8 cellular contexts compared by ENCODE assay signal in genomic region chr15:67253517-67254237, GRCh38. TPM values are rescaled to one million over a fixed set of nuclear protein-coding genes. Genes with fewer than 3 reads are reported as not detected.
DNase-seq lines count a peak whose midpoint lies in the region; ATAC-seq and TF ChIP-seq lines count a peak whose summit lies in the region.

No MANE protein-coding gene starts in this region.

- no peaks in the 10 kb centered on the region for H3K9me3 Mint-ChIP-seq in neural crest cell

- peaks cover 3% of the 10 kb centered on the region for H3K36me3 Mint-ChIP-seq in neural crest cell (ENCODE audit: low read depth)

- peaks cover 17% of the 10 kb centered on the region for H3K27me3 Mint-ChIP-seq in neural crest cell (ENCODE audit: low read depth)

- H3K4me1 ChIP-seq in Peyer's patch, result peaks cover 0 to 10% (median 4%) of the 10 kb centered on the region in 4 donors
- peaks cover 7% of the 10 kb centered on the region for H3K4me1 ChIP-seq in endocrine pancreas (ENCODE audit: control insufficient read depth, insufficient read depth, low read length)

- H3K4me3 Mint-ChIP-seq in neural crest cell, result peak overlapping the region; percentile 98

- peak overlapping the region; percentile 73 to 93 (median 81) for H3K4me3 ChIP-seq in Peyer's patch
- peak overlapping the region; percentile 99 for H3K4me3 ChIP-seq in endocrine pancreas (ENCODE audit: control insufficient read depth, insufficient read depth, low read length)

- no peaks in the 10 kb centered on the region for H3K27me3 ChIP-seq in Peyer's patch
- H3K27me3 ChIP-seq in endocrine pancreas (ENCODE audit: control insufficient read depth, insufficient read depth, low read length), result no peaks in the 10 kb centered on the region

- peak; percentile 26 for DNase-seq in NCI-H2227 (lab: John Stamatoyannopoulos, UW; ENCODE audit: unreplicated experiment)
- DNase-seq in NCI-H2227 treated with DMSO at 0.1 percent for 48 hours (lab: John Stamatoyannopoulos, UW), result no peak
- no peak for DNase-seq in Peyer's patch
- no peak for DNase-seq in neural crest cell (ENCODE audit: low read depth, low spot score)
- DNase-seq in NCI-H2029 treated with DMSO at 0.1 percent for 48 hours (lab: John Stamatoyannopoulos, UW), result no peak
- no peak for DNase-seq in OCI-M2 (lab: John Stamatoyannopoulos, UW; ENCODE audit: unreplicated experiment)

- no peak for TF ChIP-seq POLR2A in Peyer's patch (IDR thresholded peaks at IDR 0.05)

- H3K27ac Mint-ChIP-seq in neural crest cell (ENCODE audit: unreplicated experiment), result peak overlapping the region; percentile 98

- no peak for ATAC-seq in HG02973 (IDR thresholded peaks at IDR 0.05; ENCODE audit: unreplicated experiment)

- TF ChIP-seq CTCF in Peyer's patch (IDR thresholded peaks at IDR 0.05) (no peak), neural crest cell (conservative IDR thresholded peaks at IDR 0.05) (no peak)

- no peaks in the 10 kb centered on the region for H3K36me3 ChIP-seq in Peyer's patch
- no peaks in the 10 kb centered on the region for H3K36me3 ChIP-seq in endocrine pancreas (ENCODE audit: control insufficient read depth, insufficient read depth, low read length)

- peak overlapping the region; percentile 82 to 90 (median 82) for H3K27ac ChIP-seq in Peyer's patch

- peaks cover 22% of the 10 kb centered on the region for H3K4me1 Mint-ChIP-seq in neural crest cell

- H3K9ac ChIP-seq in endocrine pancreas (ENCODE audit: control insufficient read depth, insufficient read depth, low read length), result peak overlapping the region; percentile 98

- H3K9me3 ChIP-seq in Peyer's patch (no peaks in the 10 kb centered on the region), endocrine pancreas (ENCODE audit: control insufficient read depth, low read length) (no peaks in the 10 kb centered on the region)

RNA-seq across cellular contexts. Expression of gene AAGAB, which starts 0.8 kb away (rescaled TPM):
- total RNA-seq in Peyer's patch (10 to 100 TPM; 27.5 to 54.5 (median 42.8) TPM), neural crest cell (54.9 and 56.2 TPM in 2 replicates)

RNA-seq across cellular contexts. Expression of gene IQCH, which starts 0.9 kb away (rescaled TPM):
- 1 to 10 TPM in 1 of 4 donors, under 1 TPM in 3; 0.53 to 1.2 (median 0.88) TPM for total RNA-seq in Peyer's patch
- 2.5 and 2.8 TPM in 2 replicates for total RNA-seq in neural crest cell
